ENCODE assay signal across 1 cellular context in the genomic region with DNA sequence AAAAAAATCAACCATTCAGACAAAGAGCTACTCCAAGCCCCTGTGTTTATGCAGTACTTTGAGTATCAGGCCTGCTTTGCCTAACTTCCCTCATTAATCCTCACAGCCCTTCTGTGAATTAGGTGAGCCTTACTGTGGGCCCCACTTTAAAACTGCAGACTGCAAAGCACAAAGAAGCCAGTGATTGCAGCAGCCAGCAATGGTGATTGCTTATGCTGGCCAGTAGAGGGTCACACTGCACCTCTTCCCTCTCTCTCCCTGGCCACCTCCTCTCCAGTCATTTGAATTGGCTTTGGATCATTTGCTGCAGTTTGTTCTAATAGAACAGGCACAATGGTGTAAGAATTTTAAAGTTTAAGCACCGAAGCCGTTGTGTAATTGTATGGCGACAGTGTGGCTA.
TF ChIP-seq lines count a peak whose summit lies in the region.

No MANE protein-coding gene starts in this region.

TF ChIP-seq in HepG2, 621 proteins besides CTCF, POLR2A, EP300 and RAD21 (continued from another document):
- TF ChIP-seq, protein P1, sequence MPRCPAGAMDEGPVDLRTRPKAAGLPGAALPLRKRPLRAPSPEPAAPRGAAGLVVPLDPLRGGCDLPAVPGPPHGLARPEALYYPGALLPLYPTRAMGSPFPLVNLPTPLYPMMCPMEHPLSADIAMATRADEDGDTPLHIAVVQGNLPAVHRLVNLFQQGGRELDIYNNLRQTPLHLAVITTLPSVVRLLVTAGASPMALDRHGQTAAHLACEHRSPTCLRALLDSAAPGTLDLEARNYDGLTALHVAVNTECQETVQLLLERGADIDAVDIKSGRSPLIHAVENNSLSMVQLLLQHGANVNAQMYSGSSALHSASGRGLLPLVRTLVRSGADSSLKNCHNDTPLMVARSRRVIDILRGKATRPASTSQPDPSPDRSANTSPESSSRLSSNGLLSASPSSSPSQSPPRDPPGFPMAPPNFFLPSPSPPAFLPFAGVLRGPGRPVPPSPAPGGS (CRISPR knock-in tag; IDR thresholded peaks at IDR 0.05), result no peak
- TF ChIP-seq TEAD3 (CRISPR knock-in tag; optimal IDR thresholded peaks at IDR 0.05; ENCODE audit: borderline replicate concordance), result peak; percentile 31
- TF ChIP-seq, protein P2, sequence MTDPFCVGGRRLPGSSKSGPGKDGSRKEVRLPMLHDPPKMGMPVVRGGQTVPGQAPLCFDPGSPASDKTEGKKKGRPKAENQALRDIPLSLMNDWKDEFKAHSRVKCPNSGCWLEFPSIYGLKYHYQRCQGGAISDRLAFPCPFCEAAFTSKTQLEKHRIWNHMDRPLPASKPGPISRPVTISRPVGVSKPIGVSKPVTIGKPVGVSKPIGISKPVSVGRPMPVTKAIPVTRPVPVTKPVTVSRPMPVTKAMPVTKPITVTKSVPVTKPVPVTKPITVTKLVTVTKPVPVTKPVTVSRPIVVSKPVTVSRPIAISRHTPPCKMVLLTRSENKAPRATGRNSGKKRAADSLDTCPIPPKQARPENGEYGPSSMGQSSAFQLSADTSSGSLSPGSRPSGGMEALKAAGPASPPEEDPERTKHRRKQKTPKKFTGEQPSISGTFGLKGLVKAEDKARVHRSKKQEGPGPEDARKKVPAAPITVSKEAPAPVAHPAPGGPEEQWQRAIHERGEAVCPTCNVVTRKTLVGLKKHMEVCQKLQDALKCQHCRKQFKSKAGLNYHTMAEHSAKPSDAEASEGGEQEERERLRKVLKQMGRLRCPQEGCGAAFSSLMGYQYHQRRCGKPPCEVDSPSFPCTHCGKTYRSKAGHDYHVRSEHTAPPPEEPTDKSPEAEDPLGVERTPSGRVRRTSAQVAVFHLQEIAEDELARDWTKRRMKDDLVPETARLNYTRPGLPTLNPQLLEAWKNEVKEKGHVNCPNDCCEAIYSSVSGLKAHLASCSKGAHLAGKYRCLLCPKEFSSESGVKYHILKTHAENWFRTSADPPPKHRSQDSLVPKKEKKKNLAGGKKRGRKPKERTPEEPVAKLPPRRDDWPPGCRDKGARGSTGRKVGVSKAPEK (CRISPR knock-in tag; IDR thresholded peaks at IDR 0.05; ENCODE audit: borderline replicate concordance), result no peak
- TF ChIP-seq, protein P3, sequence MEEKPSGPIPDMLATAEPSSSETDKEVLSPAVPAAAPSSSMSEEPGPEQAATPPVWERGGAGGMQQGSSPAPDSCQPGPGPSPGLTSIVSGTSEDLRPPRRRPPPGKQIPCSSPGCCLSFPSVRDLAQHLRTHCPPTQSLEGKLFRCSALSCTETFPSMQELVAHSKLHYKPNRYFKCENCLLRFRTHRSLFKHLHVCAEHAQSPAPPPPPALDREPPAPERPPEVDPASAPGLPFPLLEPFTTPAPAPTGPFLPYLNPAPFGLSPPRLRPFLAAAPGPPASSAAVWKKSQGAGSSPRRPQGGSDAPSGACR (CRISPR knock-in tag; IDR thresholded peaks at IDR 0.05), result no peak
- TF ChIP-seq SIX4 (CRISPR knock-in tag; IDR thresholded peaks at IDR 0.05), result no peak
- peak; percentile 59; the same call in 1 of the 2 replicates for TF ChIP-seq SMC3 (IDR thresholded peaks at IDR 0.05; ENCODE audit: low read length)
- no peak for TF ChIP-seq ZBTB21 (CRISPR knock-in tag; IDR thresholded peaks at IDR 0.05)
- TF ChIP-seq, protein P4, sequence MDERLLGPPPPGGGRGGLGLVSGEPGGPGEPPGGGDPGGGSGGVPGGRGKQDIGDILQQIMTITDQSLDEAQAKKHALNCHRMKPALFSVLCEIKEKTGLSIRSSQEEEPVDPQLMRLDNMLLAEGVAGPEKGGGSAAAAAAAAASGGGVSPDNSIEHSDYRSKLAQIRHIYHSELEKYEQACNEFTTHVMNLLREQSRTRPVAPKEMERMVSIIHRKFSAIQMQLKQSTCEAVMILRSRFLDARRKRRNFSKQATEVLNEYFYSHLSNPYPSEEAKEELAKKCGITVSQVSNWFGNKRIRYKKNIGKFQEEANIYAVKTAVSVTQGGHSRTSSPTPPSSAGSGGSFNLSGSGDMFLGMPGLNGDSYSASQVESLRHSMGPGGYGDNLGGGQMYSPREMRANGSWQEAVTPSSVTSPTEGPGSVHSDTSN (CRISPR knock-in tag; IDR thresholded peaks at IDR 0.05), result no peak
- peak; percentile 24; the same call in 1 of the 2 replicates for TF ChIP-seq THAP11 (CRISPR knock-in tag; IDR thresholded peaks at IDR 0.05)
- peak; percentile 46; the same call in 1 of the 2 replicates for TF ChIP-seq CEBPG (CRISPR knock-in tag; IDR thresholded peaks at IDR 0.05)
- no peak for TF ChIP-seq REL (CRISPR knock-in tag; conservative IDR thresholded peaks at IDR 0.05)
- no peak for TF ChIP-seq HMGA1 (CRISPR knock-in tag; conservative IDR thresholded peaks at IDR 0.05)
- no peak for TF ChIP-seq NR1H2 (CRISPR knock-in tag; IDR thresholded peaks at IDR 0.05; ENCODE audit: borderline replicate concordance, low read depth)
- no peak for TF ChIP-seq PHF5A (CRISPR knock-in tag; IDR thresholded peaks at IDR 0.05; ENCODE audit: low read depth, unreplicated experiment)
- no peak for TF ChIP-seq RXRB (CRISPR knock-in tag; IDR thresholded peaks at IDR 0.05; ENCODE audit: borderline replicate concordance)
- TF ChIP-seq RARG (CRISPR knock-in tag; IDR thresholded peaks at IDR 0.05; ENCODE audit: low read depth), result no peak
- no peak for TF ChIP-seq GTF3A (CRISPR knock-in tag; conservative IDR thresholded peaks at IDR 0.05)
